ENCODE assay signal across 11 cellular contexts in the genomic region with DNA sequence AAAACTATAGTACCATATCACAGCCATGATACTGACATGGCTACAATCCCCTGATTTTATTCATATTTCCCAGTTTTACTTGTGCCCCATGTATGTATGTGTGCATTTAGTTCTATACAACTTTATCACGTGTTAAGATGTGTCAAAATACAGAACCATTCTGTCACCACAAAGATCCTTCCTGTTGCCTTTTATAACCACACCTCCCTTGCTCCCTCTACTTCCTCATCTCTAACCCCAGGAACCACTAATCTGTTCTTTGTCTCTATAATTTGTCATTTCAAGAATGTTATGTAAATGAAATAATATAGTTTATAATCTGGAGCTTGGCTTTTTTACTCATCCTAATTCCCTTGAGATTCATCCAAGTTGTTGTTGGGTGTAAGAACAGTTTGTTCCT.
DNase-seq lines count a peak whose midpoint lies in the region; ATAC-seq and TF ChIP-seq lines count a peak whose summit lies in the region.
"Had no signal": no experiment of that assay in that cellular context is flagged by ENCODE, and none has a peak within 500 bp of the region (broad histone marks: within the 10 kb centered on the region; RNA-seq: fewer than 3 reads in every experiment).

No MANE protein-coding gene starts in this region.

- H3K36me3 Mint-ChIP-seq in activated CD4-positive, alpha-beta memory T cell treated with anti-CD3 and anti-CD28 coated beads, Interleukin-2, amount 10 ng/mL, durations not matched to agents 7 days and 5 days (ENCODE audit: low read depth): peaks cover 62% of the 10 kb centered on the region
- H3K36me3 Mint-ChIP-seq in activated CD4-positive, alpha-beta memory T cell treated with anti-CD3 and anti-CD28 coated beads for 36 hours: peaks cover 2% of the 10 kb centered on the region
- H3K36me3 Mint-ChIP-seq in nephron progenitor cell (ENCODE audit: low read depth) (peaks cover 19% of the 10 kb centered on the region), endothelial cell (ENCODE audit: low read depth, unreplicated experiment) (peaks cover 15% of the 10 kb centered on the region)
- H3K36me3 Mint-ChIP-seq: type B pancreatic cell had no signal

- CTCF ChIA-PET in activated CD4-positive, alpha-beta memory T cell treated with anti-CD3 and anti-CD28 coated beads, Interleukin-2, amount 10 ng/mL, durations not matched to agents 7 days and 5 days (lab: Charles Lee): no interaction called here
- CTCF ChIA-PET in activated CD4-positive, alpha-beta memory T cell treated with anti-CD3 and anti-CD28 coated beads for 36 hours (lab: Charles Lee): no interaction called here

- TF ChIP-seq CTCF in nephron progenitor cell (IDR thresholded peaks at IDR 0.05): no peak
- TF ChIP-seq CTCF in endothelial cell (IDR thresholded peaks at IDR 0.05; ENCODE audit: unreplicated experiment): no peak

- peak; percentile 86 for ATAC-seq in HG02981 (IDR thresholded peaks at IDR 0.05; ENCODE audit: unreplicated experiment)
- ATAC-seq: A549 had no signal

- intact Hi-C loops in activated CD4-positive, alpha-beta memory T cell treated with anti-CD3 and anti-CD28 coated beads for 36 hours (cut with micrococcal nuclease): loop anchor here (1.0 to 5.0 kb wide), 2 partner anchors 16 to 57 kb away; no protein-coding TSS in a partner anchor

- H3K4me1 Mint-ChIP-seq in activated CD4-positive, alpha-beta memory T cell treated with anti-CD3 and anti-CD28 coated beads, Interleukin-2, amount 10 ng/mL, durations not matched to agents 7 days and 5 days: peaks cover 74% of the 10 kb centered on the region
- H3K4me1 Mint-ChIP-seq in activated CD4-positive, alpha-beta memory T cell treated with anti-CD3 and anti-CD28 coated beads for 36 hours (ENCODE audit: low read depth): peaks cover 43% of the 10 kb centered on the region
- H3K4me1 Mint-ChIP-seq in nephron progenitor cell: peaks cover 9% of the 10 kb centered on the region
- no peaks in the 10 kb centered on the region for H3K4me1 Mint-ChIP-seq in endothelial cell (ENCODE audit: unreplicated experiment)

- DNase-seq in activated CD4-positive, alpha-beta memory T cell treated with anti-CD3 and anti-CD28 coated beads, Interleukin-2, amount 10 ng/mL, durations not matched to agents 7 days and 5 days: no peak
- DNase-seq in activated CD4-positive, alpha-beta memory T cell treated with anti-CD3 and anti-CD28 coated beads for 36 hours: no peak
- peak; percentile 89 for DNase-seq in SIG-M5 treated with dmso at 0.1 percent for 504 hours (lab: John Stamatoyannopoulos, UW; ENCODE audit: unreplicated experiment)
- DNase-seq in nephron progenitor cell: no peak
- no peak for DNase-seq in UCSD-AML1 (lab: John Stamatoyannopoulos, UW; ENCODE audit: unreplicated experiment)
- no peak for DNase-seq in endothelial cell (ENCODE audit: low spot score)
- no peak for DNase-seq in HT-29 (ENCODE audit: low spot score)
- DNase-seq: NCI-H1930 had no signal

- H3K27me3 Mint-ChIP-seq in activated CD4-positive, alpha-beta memory T cell treated with anti-CD3 and anti-CD28 coated beads, Interleukin-2, amount 10 ng/mL, durations not matched to agents 7 days and 5 days: peaks cover 7% of the 10 kb centered on the region
- no peaks in the 10 kb centered on the region for H3K27me3 Mint-ChIP-seq in activated CD4-positive, alpha-beta memory T cell treated with anti-CD3 and anti-CD28 coated beads for 36 hours
- H3K27me3 Mint-ChIP-seq in nephron progenitor cell (ENCODE audit: low read depth, poor library complexity) (peaks cover 11% of the 10 kb centered on the region), endothelial cell (ENCODE audit: unreplicated experiment) (no peaks in the 10 kb centered on the region)

- peak overlapping the region; percentile 55 for H3K27ac Mint-ChIP-seq in activated CD4-positive, alpha-beta memory T cell treated with anti-CD3 and anti-CD28 coated beads, Interleukin-2, amount 10 ng/mL, durations not matched to agents 7 days and 5 days
- no peak overlapping the region for H3K27ac Mint-ChIP-seq in activated CD4-positive, alpha-beta memory T cell treated with anti-CD3 and anti-CD28 coated beads for 36 hours
- peak overlapping the region; percentile 10 for H3K27ac Mint-ChIP-seq in nephron progenitor cell
- no peak overlapping the region for H3K27ac Mint-ChIP-seq in endothelial cell (ENCODE audit: unreplicated experiment)
- H3K27ac Mint-ChIP-seq: type B pancreatic cell had no signal

- peak overlapping the region; percentile 6 for H3K4me3 Mint-ChIP-seq in activated CD4-positive, alpha-beta memory T cell treated with anti-CD3 and anti-CD28 coated beads, Interleukin-2, amount 10 ng/mL, durations not matched to agents 7 days and 5 days
- H3K4me3 Mint-ChIP-seq in activated CD4-positive, alpha-beta memory T cell treated with anti-CD3 and anti-CD28 coated beads for 36 hours: no peak overlapping the region
- H3K4me3 Mint-ChIP-seq in nephron progenitor cell: no peak overlapping the region
- no peak overlapping the region for H3K4me3 Mint-ChIP-seq in endothelial cell (ENCODE audit: unreplicated experiment)
- H3K4me3 Mint-ChIP-seq: type B pancreatic cell had no signal

- POLR2A ChIA-PET in activated CD4-positive, alpha-beta memory T cell treated with anti-CD3 and anti-CD28 coated beads, Interleukin-2, amount 10 ng/mL, durations not matched to agents 7 days and 5 days (lab: Charles Lee): interaction anchor here (2.5 kb wide), 1 partner anchor 17 kb away, joined by 19 read pairs; no protein-coding TSS in a partner anchor
- POLR2A ChIA-PET in activated CD4-positive, alpha-beta memory T cell treated with anti-CD3 and anti-CD28 coated beads for 36 hours (lab: Charles Lee): no interaction called here

- H3K9me3 Mint-ChIP-seq in activated CD4-positive, alpha-beta memory T cell treated with anti-CD3 and anti-CD28 coated beads, Interleukin-2, amount 10 ng/mL, durations not matched to agents 7 days and 5 days: peaks cover 21% of the 10 kb centered on the region
- peaks cover 15% of the 10 kb centered on the region for H3K9me3 Mint-ChIP-seq in activated CD4-positive, alpha-beta memory T cell treated with anti-CD3 and anti-CD28 coated beads for 36 hours
- peaks cover 34% of the 10 kb centered on the region for H3K9me3 Mint-ChIP-seq in nephron progenitor cell
- peaks cover 5% of the 10 kb centered on the region for H3K9me3 Mint-ChIP-seq in endothelial cell (ENCODE audit: unreplicated experiment)

Comparison
In these comparisons a context has a peak if more than half of its experiments do, and no peak if none do; other contexts are left out.
1. H3K27ac Mint-ChIP-seq: peak in activated CD4-positive, alpha-beta memory T cell treated with anti-CD3 and anti-CD28 coated beads, Interleukin-2, amount 10 ng/mL, durations not matched to agents 7 days and 5 days (single experiment) and nephron progenitor cell (single experiment); none in activated CD4-positive, alpha-beta memory T cell treated with anti-CD3 and anti-CD28 coated beads for 36 hours (single experiment) and endothelial cell (single experiment).